8 cellular contexts compared by ENCODE assay signal in the genomic region with DNA sequence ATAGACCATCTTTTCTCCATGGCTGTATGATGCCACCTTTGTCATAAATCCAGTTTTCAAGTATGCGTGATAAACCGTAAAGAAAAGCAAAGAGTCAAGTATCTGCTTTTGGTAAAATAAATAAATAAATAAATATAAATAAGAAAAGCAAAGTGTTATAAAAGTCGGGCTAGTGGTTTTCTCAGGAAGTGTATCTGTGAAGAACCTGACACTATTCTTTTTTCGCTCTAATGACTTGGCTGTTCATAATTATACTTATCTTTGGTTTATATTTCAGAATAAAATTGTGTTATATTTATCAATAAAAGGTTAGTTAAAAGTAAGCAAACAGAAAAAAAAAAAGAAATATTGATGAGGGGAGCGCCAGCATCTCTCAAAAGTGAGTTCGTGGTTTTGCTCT. TPM values are rescaled to one million over a fixed set of nuclear protein-coding genes. Genes with fewer than 3 reads are reported as not detected.
DNase-seq lines count a peak whose midpoint lies in the region; ATAC-seq lines count a peak whose summit lies in the region.

No MANE protein-coding gene starts in this region.

- H3K4me1 ChIP-seq in mucosa of rectum (ENCODE audit: control insufficient read depth in 2 of 2, insufficient read depth in 2 of 2, low read length in 2 of 2) (peaks cover 5 to 6% of the 10 kb centered on the region in 2 donors), aorta (ENCODE audit: control insufficient read depth in 1 of 2, insufficient read depth in 2 of 2, low read length in 2 of 2) (peaks cover 0 to 4% of the 10 kb centered on the region in 2 donors)

- H3K36me3 ChIP-seq in mucosa of rectum (ENCODE audit: control insufficient read depth in 2 of 2, insufficient read depth in 2 of 2, low read length in 2 of 2) (no peaks in the 10 kb centered on the region), aorta (ENCODE audit: control insufficient read depth in 1 of 2, insufficient read depth in 2 of 2, low read length in 1 of 2) (peaks cover 0 to 4% of the 10 kb centered on the region in 2 donors)

- H3K9ac ChIP-seq in mucosa of rectum (ENCODE audit: low read depth in 1 of 2, low read length in 2 of 2), result peak overlapping the region; percentile 77 to 78

- peaks cover 29% of the 10 kb centered on the region for H3K9me3 Mint-ChIP-seq in stimulated activated naive CD8-positive, alpha-beta T cell treated with anti-CD3 and anti-CD28 coated beads, Interleukin-15, Interleukin-2, amounts not matched to agents 100 ng/mL and 50 ng/mL, for 24 hours

- H3K27ac ChIP-seq in caudate nucleus (ENCODE audit: low read depth, low read length) (peak overlapping the region; percentile 46), mucosa of rectum (ENCODE audit: low read depth in 2 of 2, low read length in 2 of 2) (peak overlapping the region in 1 of 2 donors; percentile 52), aorta (ENCODE audit: low read depth in 1 of 2, low read length in 2 of 2) (peak overlapping the region in 1 of 2 donors; percentile 39)

- H3K9me3 ChIP-seq in mucosa of rectum (ENCODE audit: control insufficient read depth in 2 of 2, low read length in 2 of 2) (no peaks in the 10 kb centered on the region), aorta (ENCODE audit: control insufficient read depth, low read length) (no peaks in the 10 kb centered on the region)

- H3K4me1 Mint-ChIP-seq in stimulated activated naive CD8-positive, alpha-beta T cell treated with anti-CD3 and anti-CD28 coated beads, Interleukin-15, Interleukin-2, amounts not matched to agents 100 ng/mL and 50 ng/mL, for 24 hours (ENCODE audit: low read depth), result peaks cover 20% of the 10 kb centered on the region

- H3K4me3 ChIP-seq in mucosa of rectum (ENCODE audit: low read length in 2 of 2), result peak overlapping the region; percentile 90 to 93
- H3K4me3 ChIP-seq in aorta (ENCODE audit: low read length in 2 of 2), result peak overlapping the region; percentile 47 to 92

- no peak for DNase-seq in stimulated activated naive CD8-positive, alpha-beta T cell treated with anti-CD3 and anti-CD28 coated beads, Interleukin-15, Interleukin-2, amounts not matched to agents 100 U/mL and 50 U/mL, for 24 hours
- DNase-seq in caudate nucleus (lab: John Stamatoyannopoulos, UW), result no peak
- DNase-seq in aorta, result no peak
- no peak for DNase-seq in pons (ENCODE audit: low spot score)

- peak overlapping the region; percentile 81 for H3K4me3 Mint-ChIP-seq in stimulated activated naive CD8-positive, alpha-beta T cell treated with anti-CD3 and anti-CD28 coated beads, Interleukin-15, Interleukin-2, amounts not matched to agents 100 ng/mL and 50 ng/mL, for 24 hours

- WGBS in aorta, 2 donors, result 63 to 67% methylated on average over 6 of the region's 6 CpGs

- intact Hi-C loops in aorta (cut with DNase I), result no loop called here

- ATAC-seq in stimulated activated naive CD8-positive, alpha-beta T cell treated with anti-CD3 and anti-CD28 coated beads, Interleukin-15, Interleukin-2, amounts not matched to agents 100 U/mL and 50 U/mL, for 24 hours, result no peak
- ATAC-seq in aorta (ENCODE audit: low FRiP score), result no peak
- ATAC-seq in HG03571 (IDR thresholded peaks at IDR 0.05; ENCODE audit: unreplicated experiment), result no peak
- ATAC-seq in HG03108 (IDR thresholded peaks at IDR 0.05; ENCODE audit: unreplicated experiment), result no peak

- H3K27me3 Mint-ChIP-seq in stimulated activated naive CD8-positive, alpha-beta T cell treated with anti-CD3 and anti-CD28 coated beads, Interleukin-15, Interleukin-2, amounts not matched to agents 100 ng/mL and 50 ng/mL, for 24 hours, result no peaks in the 10 kb centered on the region

- peaks cover 66% of the 10 kb centered on the region for H3K36me3 Mint-ChIP-seq in stimulated activated naive CD8-positive, alpha-beta T cell treated with anti-CD3 and anti-CD28 coated beads, Interleukin-15, Interleukin-2, amounts not matched to agents 100 ng/mL and 50 ng/mL, for 24 hours (ENCODE audit: low read depth)

- H3K27me3 ChIP-seq in mucosa of rectum (ENCODE audit: control insufficient read depth in 2 of 2, insufficient read depth in 2 of 2, low read length in 2 of 2) (no peaks in the 10 kb centered on the region), aorta (ENCODE audit: control insufficient read depth in 1 of 2, insufficient read depth in 2 of 2, low read length in 1 of 2) (no peaks in the 10 kb centered on the region)

- peak overlapping the region; percentile 84 for H3K27ac Mint-ChIP-seq in stimulated activated naive CD8-positive, alpha-beta T cell treated with anti-CD3 and anti-CD28 coated beads, Interleukin-15, Interleukin-2, amounts not matched to agents 100 ng/mL and 50 ng/mL, for 24 hours

RNA-seq across cellular contexts. Expression of a gene that starts 0.6 kb away (rescaled TPM):
- total RNA-seq in aorta, result 1 to 10 TPM; 4.4 to 7.8 TPM
- polyA plus RNA-seq in aorta, result 1 to 10 TPM; 3.5 to 9.1 TPM

RNA-seq across cellular contexts. Expression of a gene that starts 23.5 kb away (rescaled TPM):
- 1 to 10 TPM; 3.9 to 6.4 TPM for total RNA-seq in aorta
- polyA plus RNA-seq in aorta, result 1 to 10 TPM; 1.8 to 5.1 TPM

RNA-seq across cellular contexts. Expression of a gene that starts 30.9 kb away (rescaled TPM):
- 1 to 10 TPM; 3.5 to 3.8 TPM for total RNA-seq in aorta
- polyA plus RNA-seq in aorta, result 1 to 10 TPM; 2.5 to 3.9 TPM

RNA-seq across cellular contexts. Expression of a gene that starts 57.7 kb away (rescaled TPM):
- total RNA-seq in aorta, result 1 to 10 TPM; 2.2 to 2.4 TPM
- 1 to 10 TPM in 1 of 2 donors, under 1 TPM in 1; 0.54 to 2.0 TPM for polyA plus RNA-seq in aorta
